7 cellular contexts compared by ENCODE assay signal in the genomic region with DNA sequence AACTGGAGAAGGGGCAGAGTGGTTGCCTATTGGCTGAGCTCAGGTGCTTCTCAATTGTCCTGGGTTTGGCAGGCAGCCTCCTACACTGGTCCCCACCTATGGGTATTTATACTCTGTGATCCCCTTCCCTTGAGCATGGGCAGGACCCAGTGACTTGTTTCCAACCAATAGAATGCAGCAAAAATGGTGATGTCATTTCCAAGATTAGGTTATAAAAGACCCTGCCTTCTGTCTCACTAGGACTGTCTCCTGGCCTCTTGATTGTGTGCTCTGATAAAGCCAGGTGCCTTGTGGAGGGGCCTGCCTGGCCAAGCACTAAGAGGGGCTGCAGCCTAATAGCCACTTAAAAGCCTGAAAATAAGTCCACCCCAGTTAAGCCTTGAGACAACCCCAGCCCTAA.
"Had no signal": no experiment of that assay in that cellular context is flagged by ENCODE, and none has a peak within 500 bp of the region (broad histone marks: within the 10 kb centered on the region; RNA-seq: fewer than 3 reads in every experiment).

No MANE protein-coding gene starts in this region.

- H3K4me3 ChIP-seq: GM12878 had no signal

- ATAC-seq: GM12878 had no signal

- FAIRE-seq: G401.6, GM12878, GM12892, GM18507, GM19239 had no signal

- DNase-seq: GDM1, GF-D8 had no signal
